ENCODE assay signal across 16 cellular contexts in the genomic region with DNA sequence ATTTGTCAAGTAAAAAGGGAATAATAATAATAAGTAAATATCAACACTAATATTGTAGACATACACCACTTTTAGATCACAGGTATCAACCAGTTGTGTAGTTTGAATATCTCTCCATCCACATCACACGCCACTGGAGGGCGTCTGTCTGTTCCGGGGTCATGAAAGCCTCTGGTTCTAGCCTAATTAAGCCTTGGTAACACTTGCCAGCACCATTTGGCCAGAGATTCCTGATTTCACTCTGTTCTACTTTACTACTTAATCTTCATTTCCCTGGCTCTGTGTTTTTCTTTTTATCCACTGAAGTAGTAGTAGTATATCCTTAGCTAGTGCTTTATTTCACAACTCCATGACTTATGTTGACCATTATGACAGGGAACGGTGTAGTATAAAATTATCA.
DNase-seq lines count a peak whose midpoint lies in the region; ATAC-seq, FAIRE-seq and TF ChIP-seq lines count a peak whose summit lies in the region.
"Had no signal": no experiment of that assay in that cellular context is flagged by ENCODE, and none has a peak within 500 bp of the region (broad histone marks: within the 10 kb centered on the region; RNA-seq: fewer than 3 reads in every experiment).

No MANE protein-coding gene starts in this region.

- H3K9me3 Mint-ChIP-seq in nephron progenitor cell: no peaks in the 10 kb centered on the region
- H3K9me3 Mint-ChIP-seq in natural killer cell treated with Interleukin-12 subunit alpha and Interleukin-12 subunit beta and Interleukin-15 and Interleukin-18, amount 100 ng/mL, for 72 hours: peaks cover 9% of the 10 kb centered on the region

- no peak overlapping the region for H2AFZ ChIP-seq in H1 (ENCODE audit: low read length)

- 54% methylated on average over 4 of the region's 4 CpGs; no CpG with 5 or more reads in 1 of the 2 experiments for WGBS in H1 (ENCODE audit: extremely low coverage in 1 of 2, insufficient coverage in 1 of 2, insufficient read length in 1 of 2, insufficient replicate concordance in 2 of 2, low coverage in 1 of 2, low lambda C conversion rate in 2 of 2, missing lambda C conversion rate in 1 of 2), 2 experiments
- WGBS in spleen, 5 donors: 46 to 63% (median 55%) methylated on average over 4 of the region's 4 CpGs

- H3K14ac ChIP-seq in H1 (ENCODE audit: insufficient read length): no peak overlapping the region

- H3K4me3 ChIP-seq in H1 (ENCODE audit: extremely low read depth in 1 of 4, insufficient read depth in 2 of 4, low read depth in 3 of 4, low read length in 4 of 4): no peak overlapping the region
- no peak overlapping the region for H3K4me3 ChIP-seq in spleen
- H3K4me3 ChIP-seq: GM12878 had no signal

- H3K79me2 ChIP-seq in H1 (ENCODE audit: control insufficient read depth in 1 of 2, insufficient read depth in 2 of 2, low read length in 2 of 2): no peaks in the 10 kb centered on the region

- H3K27me3 ChIP-seq in H1 (replicated peaks in 1 of 4; ENCODE audit: control insufficient read depth in 3 of 4, extremely low read depth in 1 of 4, insufficient read depth in 3 of 4, low read length in 3 of 4): no peaks in the 10 kb centered on the region
- H3K27me3 ChIP-seq in spleen (replicated peaks in 1 of 7): no peaks in the 10 kb centered on the region

- H4K5ac ChIP-seq in H1 (ENCODE audit: insufficient read length, low read depth, low read length): no peak overlapping the region

- H3K9me3 ChIP-seq in H1 (ENCODE audit: insufficient read depth in 2 of 2, low read depth in 1 of 2, low read length in 1 of 2) (no peaks in the 10 kb centered on the region), spleen (peaks cover 0 to 16% (median 3%) of the 10 kb centered on the region in 8 donors)

- no peak overlapping the region for H4K8ac ChIP-seq in H1 (ENCODE audit: extremely low read depth, insufficient read depth, low read length)

- no peak overlapping the region for H3K4me3 Mint-ChIP-seq in nephron progenitor cell
- H3K4me3 Mint-ChIP-seq in natural killer cell treated with Interleukin-12 subunit alpha and Interleukin-12 subunit beta and Interleukin-15 and Interleukin-18, amount 100 ng/mL, for 72 hours: no peak overlapping the region
- H3K4me3 Mint-ChIP-seq: CD4-positive, alpha-beta memory T cell had no signal

- intact Hi-C loops in spleen (cut with DNase I; ENCODE audit: low total_unique reads): no loop called here

- H3K9ac ChIP-seq in H1 (replicated peaks in 1 of 4; ENCODE audit: extremely low read depth in 1 of 4, low read depth in 3 of 4, low read length in 3 of 4): no peak overlapping the region

- no peak overlapping the region for H3K4me2 ChIP-seq in H1 (ENCODE audit: insufficient read depth in 1 of 2, low read depth in 2 of 2, low read length in 2 of 2)

- H3K79me1 ChIP-seq in H1 (ENCODE audit: low read depth, low read length): no peaks in the 10 kb centered on the region

- no peak overlapping the region for H2BK20ac ChIP-seq in H1 (ENCODE audit: low read length)

- TF ChIP-seq EP300 in H1 (IDR thresholded peaks at IDR 0.05; ENCODE audit: borderline replicate concordance in 1 of 2, low read depth in 2 of 2, low read length in 2 of 2): no peak

- H3K27me3 Mint-ChIP-seq in nephron progenitor cell (ENCODE audit: low read depth, poor library complexity): no peaks in the 10 kb centered on the region
- H3K27me3 Mint-ChIP-seq in natural killer cell treated with Interleukin-12 subunit alpha and Interleukin-12 subunit beta and Interleukin-15 and Interleukin-18, amount 100 ng/mL, for 72 hours: no peaks in the 10 kb centered on the region
- H3K27me3 Mint-ChIP-seq: CD4-positive, alpha-beta memory T cell had no signal

- no peak overlapping the region for H3K27ac Mint-ChIP-seq in nephron progenitor cell
- H3K27ac Mint-ChIP-seq in natural killer cell treated with Interleukin-12 subunit alpha and Interleukin-12 subunit beta and Interleukin-15 and Interleukin-18, amount 100 ng/mL, for 72 hours: no peak overlapping the region
- H3K27ac Mint-ChIP-seq: CD4-positive, alpha-beta memory T cell had no signal

- no peaks in the 10 kb centered on the region for H3K4me1 Mint-ChIP-seq in nephron progenitor cell
- H3K4me1 Mint-ChIP-seq in natural killer cell treated with Interleukin-12 subunit alpha and Interleukin-12 subunit beta and Interleukin-15 and Interleukin-18, amount 100 ng/mL, for 72 hours (ENCODE audit: low read depth in 2 of 2): no peaks in the 10 kb centered on the region
- H3K4me1 Mint-ChIP-seq: CD4-positive, alpha-beta memory T cell had no signal

- no peak overlapping the region for H3K23ac ChIP-seq in H1 (ENCODE audit: insufficient read length)

- no peak overlapping the region for H2AK5ac ChIP-seq in H1 (ENCODE audit: low read depth, low read length)

- no peak overlapping the region for H3K27ac ChIP-seq in H1 (ENCODE audit: low read depth, low read length)
- no peak overlapping the region for H3K27ac ChIP-seq in spleen

- H3K4me1 ChIP-seq in H1 (replicated peaks in 1 of 4; ENCODE audit: control insufficient read depth in 3 of 4, insufficient read depth in 4 of 4, low read length in 3 of 4): no peaks in the 10 kb centered on the region
- H3K4me1 ChIP-seq in spleen: no peaks in the 10 kb centered on the region

- DNase-seq in NCI-H748 (lab: John Stamatoyannopoulos, UW; ENCODE audit: unreplicated experiment) (peak; percentile 35), NCI-H748 treated with DMSO at 0.1 percent for 48 hours (lab: John Stamatoyannopoulos, UW) (no peak), H1 (ENCODE audit: low read depth in 1 of 2, low spot score in 2 of 2) (peak; percentile 1 to 55), nephron progenitor cell (no peak), spleen (no peak), dermis blood vessel endothelial cell (no peak)
- DNase-seq in natural killer cell treated with Interleukin-12 subunit alpha and Interleukin-12 subunit beta and Interleukin-15 and Interleukin-18, amount 100 ng/mL, for 72 hours (ENCODE audit: low spot score): no peak
- DNase-seq: activated effector memory CD4-positive, alpha-beta T cell treated with anti-CD3 and anti-CD28 coated beads, Interleukin-2, amount 50 U/mL, for 16 hours; amygdala; CD4-positive, alpha-beta memory T cell; NCI-H1694; NCI-H510A; stimulated activated CD4-positive, alpha-beta T cell treated with anti-CD3 and anti-CD28 coated beads, Interleukin-15, amount 100 ng/mL, for 24 hours; stimulated activated naive CD8-positive, alpha-beta T cell treated with anti-CD3 and anti-CD28 coated beads, Interleukin-15, Interleukin-2, amounts not matched to agents 100 U/mL and 50 U/mL, for 24 hours had no signal

- no peaks in the 10 kb centered on the region for H3K36me3 ChIP-seq in H1 (ENCODE audit: control insufficient read depth in 2 of 4, insufficient read depth in 4 of 4, low read length in 3 of 4)
- no peaks in the 10 kb centered on the region for H3K36me3 ChIP-seq in spleen

- peak; percentile 77 to 80 for TF ChIP-seq RAD21 in H1 (IDR thresholded peaks at IDR 0.05 in 1 of 2, conservative IDR thresholded peaks at IDR 0.05 in 1 of 2; ENCODE audit: low read depth in 2 of 2, low read length in 2 of 2)

- H2BK15ac ChIP-seq in H1 (ENCODE audit: low read length): no peak overlapping the region

- POLR2A ChIA-PET in H1 (lab: Charles Lee; ENCODE audit: partially characterized antibody): no interaction called here

- no peak overlapping the region for H3K56ac ChIP-seq in H1 (replicated peaks; ENCODE audit: insufficient read length, low read depth, low read length)

- H4K91ac ChIP-seq in H1 (replicated peaks; ENCODE audit: insufficient read length, low read length): no peak overlapping the region

- no peak for ATAC-seq in natural killer cell treated with Interleukin-12 subunit alpha and Interleukin-12 subunit beta and Interleukin-15 and Interleukin-18, amount 100 ng/mL, for 72 hours
- ATAC-seq: GM12878; stimulated activated naive CD8-positive, alpha-beta T cell treated with anti-CD3 and anti-CD28 coated beads, Interleukin-15, Interleukin-2, amounts not matched to agents 100 U/mL and 50 U/mL, for 24 hours had no signal

- peak; percentile 82 for FAIRE-seq in H1 (lab: Jason Lieb, UNC)
- FAIRE-seq: GM12878 had no signal

- H3K36me3 Mint-ChIP-seq in nephron progenitor cell (ENCODE audit: low read depth): no peaks in the 10 kb centered on the region
- peaks cover 1% of the 10 kb centered on the region for H3K36me3 Mint-ChIP-seq in natural killer cell treated with Interleukin-12 subunit alpha and Interleukin-12 subunit beta and Interleukin-15 and Interleukin-18, amount 100 ng/mL, for 72 hours
- H3K36me3 Mint-ChIP-seq: CD4-positive, alpha-beta memory T cell had no signal

- no peak overlapping the region for H2BK5ac ChIP-seq in H1 (ENCODE audit: low read depth, low read length)

- TF ChIP-seq CTCF in LNCAP (IDR thresholded peaks at IDR 0.05) (peak; percentile 34; the same call in 1 of the 2 replicates), H1 (IDR thresholded peaks at IDR 0.05; ENCODE audit: control extremely low read depth in 1 of 3, insufficient read depth in 1 of 3, low read depth in 1 of 3, low read length in 3 of 3) (peak; percentile 47 to 71 (median 63)), nephron progenitor cell (IDR thresholded peaks at IDR 0.05) (peak; percentile 23), spleen (IDR thresholded peaks at IDR 0.05 in 8 of 11, conservative IDR thresholded peaks at IDR 0.05 in 3 of 11) (no peak)

- no peaks in the 10 kb centered on the region for H4K20me1 ChIP-seq in H1 (replicated peaks in 1 of 2; ENCODE audit: control insufficient read depth in 1 of 2, insufficient read depth in 2 of 2, low read length in 2 of 2)

- H3K18ac ChIP-seq in H1 (ENCODE audit: extremely low read depth, low read length): no peak overlapping the region

- CTCF ChIA-PET in H1 (lab: Charles Lee; ENCODE audit: partially characterized antibody): interaction anchor here (0.7 to 1.2 kb wide), 4 partner anchors 10 to 331 kb away, joined by 3 read pairs; no protein-coding TSS in a partner anchor

- H2BK12ac ChIP-seq in H1 (ENCODE audit: low read depth, low read length): no peak overlapping the region

- H3K4ac ChIP-seq in H1 (replicated peaks; ENCODE audit: insufficient read length, low read depth, low read length): no peak overlapping the region

- no peaks in the 10 kb centered on the region for H3K23me2 ChIP-seq in H1 (ENCODE audit: low read depth, low read length)

- TF ChIP-seq POLR2A in H1 (IDR thresholded peaks at IDR 0.05; ENCODE audit: control extremely low read depth in 1 of 2, low read depth in 2 of 2, low read length in 2 of 2) (no peak), spleen (IDR thresholded peaks at IDR 0.05) (no peak)

- no peak overlapping the region for H2BK120ac ChIP-seq in H1 (replicated peaks; ENCODE audit: low read depth, low read length)

TF ChIP-seq in H1, 55 proteins besides CTCF, POLR2A, EP300 and RAD21 (continues in another document):
- TF ChIP-seq BCL11A (IDR thresholded peaks at IDR 0.05; ENCODE audit: low read depth in 2 of 2, low read length in 2 of 2): no peak
- no peak for TF ChIP-seq BACH1 (IDR thresholded peaks at IDR 0.05; ENCODE audit: low read length)
- TF ChIP-seq HDAC2 (IDR thresholded peaks at IDR 0.05; ENCODE audit: borderline replicate concordance in 1 of 2, low read depth in 2 of 2, low read length in 2 of 2): no peak
- no peak for TF ChIP-seq GTF2F1 (IDR thresholded peaks at IDR 0.05; ENCODE audit: borderline replicate concordance, low read depth, low read length)
- no peak for TF ChIP-seq ASH2L (IDR thresholded peaks at IDR 0.05; ENCODE audit: low read length)
- TF ChIP-seq RBBP5 (IDR thresholded peaks at IDR 0.05; ENCODE audit: borderline replicate concordance, low read depth, low read length): no peak
- TF ChIP-seq CHD2 (IDR thresholded peaks at IDR 0.05; ENCODE audit: low read length): no peak

Comparison
In these comparisons a context has a peak if more than half of its experiments do, and no peak if none do; other contexts are left out.
1. DNase-seq: peak in NCI-H748 (single experiment) and H1 (2 of 2); none in NCI-H748 treated with DMSO at 0.1 percent for 48 hours (single experiment), nephron progenitor cell (single experiment), natural killer cell treated with Interleukin-12 subunit alpha and Interleukin-12 subunit beta and Interleukin-15 and Interleukin-18, amount 100 ng/mL, for 72 hours (single experiment), spleen (single experiment) and dermis blood vessel endothelial cell (single experiment).
2. CTCF ChIP-seq: peak in LNCAP (single experiment), H1 (3 of 3) and nephron progenitor cell (single experiment); none in spleen (0 of 11).